ENCODE assay signal across 1 cellular context in genomic region chr20:62062661-62063600, GRCh38.
TF ChIP-seq lines count a peak whose summit lies in the region.

No MANE protein-coding gene starts in this region.

TF ChIP-seq in HepG2, 621 proteins besides CTCF, POLR2A, EP300 and RAD21:
- 0 out of 2 replicates have a peak, but pooled peaks have one; percentile 7 for TF ChIP-seq GABPB1 (CRISPR knock-in tag; IDR thresholded peaks at IDR 0.05)
- TF ChIP-seq, protein P1, sequence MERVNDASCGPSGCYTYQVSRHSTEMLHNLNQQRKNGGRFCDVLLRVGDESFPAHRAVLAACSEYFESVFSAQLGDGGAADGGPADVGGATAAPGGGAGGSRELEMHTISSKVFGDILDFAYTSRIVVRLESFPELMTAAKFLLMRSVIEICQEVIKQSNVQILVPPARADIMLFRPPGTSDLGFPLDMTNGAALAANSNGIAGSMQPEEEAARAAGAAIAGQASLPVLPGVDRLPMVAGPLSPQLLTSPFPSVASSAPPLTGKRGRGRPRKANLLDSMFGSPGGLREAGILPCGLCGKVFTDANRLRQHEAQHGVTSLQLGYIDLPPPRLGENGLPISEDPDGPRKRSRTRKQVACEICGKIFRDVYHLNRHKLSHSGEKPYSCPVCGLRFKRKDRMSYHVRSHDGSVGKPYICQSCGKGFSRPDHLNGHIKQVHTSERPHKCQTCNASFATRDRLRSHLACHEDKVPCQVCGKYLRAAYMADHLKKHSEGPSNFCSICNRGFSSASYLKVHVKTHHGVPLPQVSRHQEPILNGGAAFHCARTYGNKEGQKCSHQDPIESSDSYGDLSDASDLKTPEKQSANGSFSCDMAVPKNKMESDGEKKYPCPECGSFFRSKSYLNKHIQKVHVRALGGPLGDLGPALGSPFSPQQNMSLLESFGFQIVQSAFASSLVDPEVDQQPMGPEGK (CRISPR knock-in tag; IDR thresholded peaks at IDR 0.05): 0 out of 2 replicates have a peak, but pooled peaks have one; percentile 15
- no peak for TF ChIP-seq HMG20B (CRISPR knock-in tag; conservative IDR thresholded peaks at IDR 0.05)
- 0 out of 2 replicates have a peak, but pooled peaks have one; percentile 38 for TF ChIP-seq ZNF850 (CRISPR knock-in tag; conservative IDR thresholded peaks at IDR 0.05)
- no peak for TF ChIP-seq SAP130 (CRISPR knock-in tag; IDR thresholded peaks at IDR 0.05; ENCODE audit: low read depth)
- TF ChIP-seq NBN (conservative IDR thresholded peaks at IDR 0.05): no peak
- peak; percentile 0; the same call in 1 of the 2 replicates for TF ChIP-seq SALL1 (CRISPR knock-in tag; IDR thresholded peaks at IDR 0.05)
- no peak for TF ChIP-seq SRSF4 (IDR thresholded peaks at IDR 0.05; ENCODE audit: low read depth, low read length, poor library complexity, severe bottlenecking)
- no peak for TF ChIP-seq YEATS4 (CRISPR knock-in tag; IDR thresholded peaks at IDR 0.05; ENCODE audit: borderline replicate concordance)
- no peak for TF ChIP-seq TBX3 (IDR thresholded peaks at IDR 0.05; ENCODE audit: borderline replicate concordance)
- TF ChIP-seq, protein P2, sequence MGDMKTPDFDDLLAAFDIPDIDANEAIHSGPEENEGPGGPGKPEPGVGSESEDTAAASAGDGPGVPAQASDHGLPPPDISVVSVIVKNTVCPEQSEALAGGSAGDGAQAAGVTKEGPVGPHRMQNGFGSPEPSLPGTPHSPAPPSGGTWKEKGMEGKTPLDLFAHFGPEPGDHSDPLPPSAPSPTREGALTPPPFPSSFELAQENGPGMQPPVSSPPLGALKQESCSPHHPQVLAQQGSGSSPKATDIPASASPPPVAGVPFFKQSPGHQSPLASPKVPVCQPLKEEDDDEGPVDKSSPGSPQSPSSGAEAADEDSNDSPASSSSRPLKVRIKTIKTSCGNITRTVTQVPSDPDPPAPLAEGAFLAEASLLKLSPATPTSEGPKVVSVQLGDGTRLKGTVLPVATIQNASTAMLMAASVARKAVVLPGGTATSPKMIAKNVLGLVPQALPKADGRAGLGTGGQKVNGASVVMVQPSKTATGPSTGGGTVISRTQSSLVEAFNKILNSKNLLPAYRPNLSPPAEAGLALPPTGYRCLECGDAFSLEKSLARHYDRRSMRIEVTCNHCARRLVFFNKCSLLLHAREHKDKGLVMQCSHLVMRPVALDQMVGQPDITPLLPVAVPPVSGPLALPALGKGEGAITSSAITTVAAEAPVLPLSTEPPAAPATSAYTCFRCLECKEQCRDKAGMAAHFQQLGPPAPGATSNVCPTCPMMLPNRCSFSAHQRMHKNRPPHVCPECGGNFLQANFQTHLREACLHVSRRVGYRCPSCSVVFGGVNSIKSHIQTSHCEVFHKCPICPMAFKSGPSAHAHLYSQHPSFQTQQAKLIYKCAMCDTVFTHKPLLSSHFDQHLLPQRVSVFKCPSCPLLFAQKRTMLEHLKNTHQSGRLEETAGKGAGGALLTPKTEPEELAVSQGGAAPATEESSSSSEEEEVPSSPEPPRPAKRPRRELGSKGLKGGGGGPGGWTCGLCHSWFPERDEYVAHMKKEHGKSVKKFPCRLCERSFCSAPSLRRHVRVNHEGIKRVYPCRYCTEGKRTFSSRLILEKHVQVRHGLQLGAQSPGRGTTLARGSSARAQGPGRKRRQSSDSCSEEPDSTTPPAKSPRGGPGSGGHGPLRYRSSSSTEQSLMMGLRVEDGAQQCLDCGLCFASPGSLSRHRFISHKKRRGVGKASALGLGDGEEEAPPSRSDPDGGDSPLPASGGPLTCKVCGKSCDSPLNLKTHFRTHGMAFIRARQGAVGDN (CRISPR knock-in tag; IDR thresholded peaks at IDR 0.05): no peak
- TF ChIP-seq ZNF446 (CRISPR knock-in tag; IDR thresholded peaks at IDR 0.05): 0 out of 2 replicates have a peak, but pooled peaks have one; percentile 33
- TF ChIP-seq ZNF768 (CRISPR knock-in tag; IDR thresholded peaks at IDR 0.05): 0 out of 2 replicates have a peak, but pooled peaks have one; percentile 7
- no peak for TF ChIP-seq NFYC (CRISPR knock-in tag; IDR thresholded peaks at IDR 0.05)
- no peak for TF ChIP-seq ZFP36L1 (CRISPR knock-in tag; IDR thresholded peaks at IDR 0.05)
- TF ChIP-seq ZSCAN20 (CRISPR knock-in tag; IDR thresholded peaks at IDR 0.05; ENCODE audit: borderline replicate concordance): no peak
- TF ChIP-seq, protein P3, sequence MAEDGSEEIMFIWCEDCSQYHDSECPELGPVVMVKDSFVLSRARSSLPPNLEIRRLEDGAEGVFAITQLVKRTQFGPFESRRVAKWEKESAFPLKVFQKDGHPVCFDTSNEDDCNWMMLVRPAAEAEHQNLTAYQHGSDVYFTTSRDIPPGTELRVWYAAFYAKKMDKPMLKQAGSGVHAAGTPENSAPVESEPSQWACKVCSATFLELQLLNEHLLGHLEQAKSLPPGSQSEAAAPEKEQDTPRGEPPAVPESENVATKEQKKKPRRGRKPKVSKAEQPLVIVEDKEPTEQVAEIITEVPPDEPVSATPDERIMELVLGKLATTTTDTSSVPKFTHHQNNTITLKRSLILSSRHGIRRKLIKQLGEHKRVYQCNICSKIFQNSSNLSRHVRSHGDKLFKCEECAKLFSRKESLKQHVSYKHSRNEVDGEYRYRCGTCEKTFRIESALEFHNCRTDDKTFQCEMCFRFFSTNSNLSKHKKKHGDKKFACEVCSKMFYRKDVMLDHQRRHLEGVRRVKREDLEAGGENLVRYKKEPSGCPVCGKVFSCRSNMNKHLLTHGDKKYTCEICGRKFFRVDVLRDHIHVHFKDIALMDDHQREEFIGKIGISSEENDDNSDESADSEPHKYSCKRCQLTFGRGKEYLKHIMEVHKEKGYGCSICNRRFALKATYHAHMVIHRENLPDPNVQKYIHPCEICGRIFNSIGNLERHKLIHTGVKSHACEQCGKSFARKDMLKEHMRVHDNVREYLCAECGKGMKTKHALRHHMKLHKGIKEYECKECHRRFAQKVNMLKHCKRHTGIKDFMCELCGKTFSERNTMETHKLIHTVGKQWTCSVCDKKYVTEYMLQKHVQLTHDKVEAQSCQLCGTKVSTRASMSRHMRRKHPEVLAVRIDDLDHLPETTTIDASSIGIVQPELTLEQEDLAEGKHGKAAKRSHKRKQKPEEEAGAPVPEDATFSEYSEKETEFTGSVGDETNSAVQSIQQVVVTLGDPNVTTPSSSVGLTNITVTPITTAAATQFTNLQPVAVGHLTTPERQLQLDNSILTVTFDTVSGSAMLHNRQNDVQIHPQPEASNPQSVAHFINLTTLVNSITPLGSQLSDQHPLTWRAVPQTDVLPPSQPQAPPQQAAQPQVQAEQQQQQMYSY (CRISPR knock-in tag; IDR thresholded peaks at IDR 0.05): no peak
- TF ChIP-seq HNF4A (CRISPR knock-in tag; IDR thresholded peaks at IDR 0.05): no peak
- no peak for TF ChIP-seq TGIF2 (CRISPR knock-in tag; IDR thresholded peaks at IDR 0.05)
- peak; percentile 63 for TF ChIP-seq ZNF263 (CRISPR knock-in tag; IDR thresholded peaks at IDR 0.05)
- no peak for TF ChIP-seq ZBTB38 (CRISPR knock-in tag; IDR thresholded peaks at IDR 0.05)
- no peak; the same call in 1 of the 2 replicates for TF ChIP-seq NFE2L1 (CRISPR knock-in tag; IDR thresholded peaks at IDR 0.05; ENCODE audit: borderline replicate concordance)
- TF ChIP-seq PCBP1 (IDR thresholded peaks at IDR 0.05; ENCODE audit: borderline replicate concordance, low read depth, low read length): no peak
- TF ChIP-seq, protein P4, sequence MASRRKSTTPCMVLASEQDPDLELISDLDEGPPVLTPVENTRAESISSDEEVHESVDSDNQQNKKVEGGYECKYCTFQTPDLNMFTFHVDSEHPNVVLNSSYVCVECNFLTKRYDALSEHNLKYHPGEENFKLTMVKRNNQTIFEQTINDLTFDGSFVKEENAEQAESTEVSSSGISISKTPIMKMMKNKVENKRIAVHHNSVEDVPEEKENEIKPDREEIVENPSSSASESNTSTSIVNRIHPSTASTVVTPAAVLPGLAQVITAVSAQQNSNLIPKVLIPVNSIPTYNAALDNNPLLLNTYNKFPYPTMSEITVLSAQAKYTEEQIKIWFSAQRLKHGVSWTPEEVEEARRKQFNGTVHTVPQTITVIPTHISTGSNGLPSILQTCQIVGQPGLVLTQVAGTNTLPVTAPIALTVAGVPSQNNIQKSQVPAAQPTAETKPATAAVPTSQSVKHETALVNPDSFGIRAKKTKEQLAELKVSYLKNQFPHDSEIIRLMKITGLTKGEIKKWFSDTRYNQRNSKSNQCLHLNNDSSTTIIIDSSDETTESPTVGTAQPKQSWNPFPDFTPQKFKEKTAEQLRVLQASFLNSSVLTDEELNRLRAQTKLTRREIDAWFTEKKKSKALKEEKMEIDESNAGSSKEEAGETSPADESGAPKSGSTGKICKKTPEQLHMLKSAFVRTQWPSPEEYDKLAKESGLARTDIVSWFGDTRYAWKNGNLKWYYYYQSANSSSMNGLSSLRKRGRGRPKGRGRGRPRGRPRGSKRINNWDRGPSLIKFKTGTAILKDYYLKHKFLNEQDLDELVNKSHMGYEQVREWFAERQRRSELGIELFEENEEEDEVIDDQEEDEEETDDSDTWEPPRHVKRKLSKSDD (CRISPR knock-in tag; IDR thresholded peaks at IDR 0.05; ENCODE audit: low read depth): 0 out of 2 replicates have a peak, but pooled peaks have one; percentile 0
- peak; percentile 36; the same call in 1 of the 2 replicates for TF ChIP-seq NRL (CRISPR knock-in tag; IDR thresholded peaks at IDR 0.05; ENCODE audit: borderline replicate concordance)
- TF ChIP-seq FOXO4 (CRISPR knock-in tag; conservative IDR thresholded peaks at IDR 0.05): 0 out of 2 replicates have a peak, but pooled peaks have one; percentile 67
- TF ChIP-seq, protein P5, sequence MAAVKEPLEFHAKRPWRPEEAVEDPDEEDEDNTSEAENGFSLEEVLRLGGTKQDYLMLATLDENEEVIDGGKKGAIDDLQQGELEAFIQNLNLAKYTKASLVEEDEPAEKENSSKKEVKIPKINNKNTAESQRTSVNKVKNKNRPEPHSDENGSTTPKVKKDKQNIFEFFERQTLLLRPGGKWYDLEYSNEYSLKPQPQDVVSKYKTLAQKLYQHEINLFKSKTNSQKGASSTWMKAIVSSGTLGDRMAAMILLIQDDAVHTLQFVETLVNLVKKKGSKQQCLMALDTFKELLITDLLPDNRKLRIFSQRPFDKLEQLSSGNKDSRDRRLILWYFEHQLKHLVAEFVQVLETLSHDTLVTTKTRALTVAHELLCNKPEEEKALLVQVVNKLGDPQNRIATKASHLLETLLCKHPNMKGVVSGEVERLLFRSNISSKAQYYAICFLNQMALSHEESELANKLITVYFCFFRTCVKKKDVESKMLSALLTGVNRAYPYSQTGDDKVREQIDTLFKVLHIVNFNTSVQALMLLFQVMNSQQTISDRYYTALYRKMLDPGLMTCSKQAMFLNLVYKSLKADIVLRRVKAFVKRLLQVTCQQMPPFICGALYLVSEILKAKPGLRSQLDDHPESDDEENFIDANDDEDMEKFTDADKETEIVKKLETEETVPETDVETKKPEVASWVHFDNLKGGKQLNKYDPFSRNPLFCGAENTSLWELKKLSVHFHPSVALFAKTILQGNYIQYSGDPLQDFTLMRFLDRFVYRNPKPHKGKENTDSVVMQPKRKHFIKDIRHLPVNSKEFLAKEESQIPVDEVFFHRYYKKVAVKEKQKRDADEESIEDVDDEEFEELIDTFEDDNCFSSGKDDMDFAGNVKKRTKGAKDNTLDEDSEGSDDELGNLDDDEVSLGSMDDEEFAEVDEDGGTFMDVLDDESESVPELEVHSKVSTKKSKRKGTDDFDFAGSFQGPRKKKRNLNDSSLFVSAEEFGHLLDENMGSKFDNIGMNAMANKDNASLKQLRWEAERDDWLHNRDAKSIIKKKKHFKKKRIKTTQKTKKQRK (IDR thresholded peaks at IDR 0.05; ENCODE audit: low read length): no peak
- TF ChIP-seq NFKB2 (CRISPR knock-in tag; IDR thresholded peaks at IDR 0.05; ENCODE audit: borderline replicate concordance): no peak
- TF ChIP-seq IRF9 (CRISPR knock-in tag; IDR thresholded peaks at IDR 0.05; ENCODE audit: borderline replicate concordance): no peak
- no peak for TF ChIP-seq MXD1 (CRISPR knock-in tag; IDR thresholded peaks at IDR 0.05)
- TF ChIP-seq NFE2L2 (IDR thresholded peaks at IDR 0.05; ENCODE audit: low read length): no peak
- TF ChIP-seq DNMT1 (CRISPR knock-in tag; IDR thresholded peaks at IDR 0.05): no peak
- TF ChIP-seq, protein P6, sequence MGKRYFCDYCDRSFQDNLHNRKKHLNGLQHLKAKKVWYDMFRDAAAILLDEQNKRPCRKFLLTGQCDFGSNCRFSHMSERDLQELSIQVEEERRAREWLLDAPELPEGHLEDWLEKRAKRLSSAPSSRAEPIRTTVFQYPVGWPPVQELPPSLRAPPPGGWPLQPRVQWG (CRISPR knock-in tag; IDR thresholded peaks at IDR 0.05; ENCODE audit: borderline replicate concordance, low read depth): no peak
- TF ChIP-seq ZNF251 (CRISPR knock-in tag; IDR thresholded peaks at IDR 0.05): no peak
- TF ChIP-seq GFI1 (CRISPR knock-in tag; IDR thresholded peaks at IDR 0.05; ENCODE audit: borderline replicate concordance): no peak
- no peak for TF ChIP-seq AGO1 (IDR thresholded peaks at IDR 0.05; ENCODE audit: low read depth, low read length, poor library complexity, severe bottlenecking)
- peak; percentile 58; the same call in 1 of the 2 replicates for TF ChIP-seq ZNF563 (CRISPR knock-in tag; IDR thresholded peaks at IDR 0.05)
- TF ChIP-seq SRSF1 (optimal IDR thresholded peaks at IDR 0.05; ENCODE audit: low read depth, low read length): peak; percentile 30
TF ChIP-seq in HepG2: peak in this region for 12.
